Comparison of ENCODE assay signal across 22 cellular contexts in the genomic region with DNA sequence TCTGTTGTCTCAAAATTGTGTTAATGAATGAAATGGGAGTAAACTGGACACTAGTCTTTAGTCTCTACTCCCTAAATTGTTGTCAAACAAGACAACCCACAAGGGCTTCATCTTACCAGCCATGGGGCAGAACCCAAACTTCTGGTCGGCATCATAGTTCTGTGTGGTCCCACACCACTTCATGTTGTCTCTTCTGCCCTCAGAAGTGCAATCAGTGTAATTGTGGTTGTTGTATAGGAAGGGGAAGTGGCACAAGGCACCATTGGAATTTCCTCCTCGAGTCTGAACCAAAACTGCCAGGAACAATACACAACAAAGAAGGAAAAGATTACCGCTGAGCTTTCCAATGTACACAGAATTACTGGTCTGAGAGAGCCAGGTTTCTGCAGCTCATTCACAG. TPM values are rescaled to one million over a fixed set of nuclear protein-coding genes. Genes with fewer than 3 reads are reported as not detected.
DNase-seq lines count a peak whose midpoint lies in the region; ATAC-seq and TF ChIP-seq lines count a peak whose summit lies in the region.
"Had no signal": no experiment of that assay in that cellular context is flagged by ENCODE, and none has a peak within 500 bp of the region (broad histone marks: within the 10 kb centered on the region; RNA-seq: fewer than 3 reads in every experiment).

No MANE protein-coding gene starts in this region.

- ATAC-seq in SK-N-SH treated with all-trans-retinoic acid at 6 μM for 48 hours: no peak
- ATAC-seq in CD8-positive, alpha-beta T cell: no peak
- ATAC-seq in HG03280 (IDR thresholded peaks at IDR 0.05; ENCODE audit: unreplicated experiment): no peak
- ATAC-seq: activated CD4-positive, CD25-positive, alpha-beta regulatory T cell treated with anti-CD3 and anti-CD28 coated beads, Interleukin-2, amount 50 U/mL, for 24 hours; activated CD8-positive, alpha-beta T cell treated with anti-CD3 and anti-CD28 coated beads for 36 hours; stimulated activated naive CD8-positive, alpha-beta T cell treated with anti-CD3 and anti-CD28 coated beads, Interleukin-15, Interleukin-2, amounts not matched to agents 100 U/mL and 50 U/mL, for 24 hours; upper lobe of right lung had no signal

- no peak overlapping the region for H2AK5ac ChIP-seq in mesenchymal stem cell (ENCODE audit: low read length, severe bottlenecking)

- H4K91ac ChIP-seq in mesenchymal stem cell (ENCODE audit: low read length): no peak overlapping the region

- TF ChIP-seq CTCF in SK-N-SH (IDR thresholded peaks at IDR 0.05) (no peak), endothelial cell (IDR thresholded peaks at IDR 0.05; ENCODE audit: unreplicated experiment) (no peak), tibial nerve (IDR thresholded peaks at IDR 0.05) (no peak)
- no peak for TF ChIP-seq CTCF in CD8-positive, alpha-beta T cell (IDR thresholded peaks at IDR 0.05)

- no peak overlapping the region for H2BK5ac ChIP-seq in mesenchymal stem cell (ENCODE audit: low read depth, low read length, poor library complexity, severe bottlenecking)

- no peak overlapping the region for H3K4ac ChIP-seq in mesenchymal stem cell (ENCODE audit: low read depth in 1 of 2, low read length in 2 of 2)

- H3K27ac ChIP-seq in SK-N-SH (ENCODE audit: low read depth in 2 of 2, low read length in 1 of 2) (peak overlapping the region in 1 of 2 experiments; percentile 88; a peak in 2 of 4 replicates), mesenchymal stem cell (ENCODE audit: low read length, poor library complexity, severe bottlenecking) (peak overlapping the region; percentile 63), tibial nerve (no peak overlapping the region)
- no peak overlapping the region for H3K27ac ChIP-seq in CD8-positive, alpha-beta T cell (ENCODE audit: low read depth, low read length)
- H3K27ac ChIP-seq: 22Rv1, upper lobe of right lung had no signal

- H3K9me3 ChIP-seq in SK-N-SH (no peaks in the 10 kb centered on the region), mesenchymal stem cell (ENCODE audit: control insufficient read depth, low read length) (no peaks in the 10 kb centered on the region), tibial nerve (no peaks in the 10 kb centered on the region)
- no peaks in the 10 kb centered on the region for H3K9me3 ChIP-seq in CD8-positive, alpha-beta T cell (ENCODE audit: low read length)
- H3K9me3 ChIP-seq: upper lobe of right lung had no signal

- peak overlapping the region in 1 of 2 experiments; percentile 28 for H3K14ac ChIP-seq in mesenchymal stem cell (ENCODE audit: low read length in 2 of 2)

- TF ChIP-seq POLR2A in tibial nerve (IDR thresholded peaks at IDR 0.05): no peak

- H3K79me2 ChIP-seq in SK-N-SH (ENCODE audit: insufficient read depth): peaks cover 89% of the 10 kb centered on the region

- H3K4me1 ChIP-seq in SK-N-SH (ENCODE audit: control insufficient read depth in 1 of 2, insufficient read depth in 2 of 2, low read depth in 1 of 2, low read length in 1 of 2) (peaks cover 0 to 25% of the 10 kb centered on the region in 2 experiments; a peak in 1 of 4 replicates), mesenchymal stem cell (ENCODE audit: control insufficient read depth, insufficient read depth, low read depth, low read length) (peaks cover 18% of the 10 kb centered on the region), tibial nerve (no peaks in the 10 kb centered on the region)
- H3K4me1 ChIP-seq in CD8-positive, alpha-beta T cell (ENCODE audit: insufficient read depth, low read length): no peaks in the 10 kb centered on the region
- H3K4me1 ChIP-seq: upper lobe of right lung had no signal

- H3K36me3 Mint-ChIP-seq in endothelial cell (ENCODE audit: low read depth, unreplicated experiment): peaks cover 59% of the 10 kb centered on the region
- no peaks in the 10 kb centered on the region for H3K36me3 Mint-ChIP-seq in CD8-positive, alpha-beta T cell

- H3K27me3 Mint-ChIP-seq in endothelial cell (ENCODE audit: unreplicated experiment): peaks cover 5% of the 10 kb centered on the region
- peaks cover 40% of the 10 kb centered on the region for H3K27me3 Mint-ChIP-seq in CD8-positive, alpha-beta T cell (ENCODE audit: low read depth)

- H3K79me1 ChIP-seq in mesenchymal stem cell (replicated peaks; ENCODE audit: low read length, poor library complexity, severe bottlenecking): peaks cover 1% of the 10 kb centered on the region

- intact Hi-C loops in CD8-positive, alpha-beta T cell (cut with DNase I, micrococcal nuclease): no loop called here

- peak overlapping the region; percentile 76 for H3K27ac Mint-ChIP-seq in endothelial cell (ENCODE audit: unreplicated experiment)
- H3K27ac Mint-ChIP-seq in CD8-positive, alpha-beta T cell: no peak overlapping the region
- H3K27ac Mint-ChIP-seq: activated CD8-positive, alpha-beta T cell treated with anti-CD3 and anti-CD28 coated beads for 36 hours had no signal

- H4K20me1 ChIP-seq in SK-N-SH (ENCODE audit: insufficient read depth): peaks cover 76% of the 10 kb centered on the region

- H3K4me3 Mint-ChIP-seq in endothelial cell (ENCODE audit: unreplicated experiment): peak overlapping the region; percentile 58
- H3K4me3 Mint-ChIP-seq in CD8-positive, alpha-beta T cell: no peak overlapping the region
- H3K4me3 Mint-ChIP-seq: activated CD8-positive, alpha-beta T cell treated with anti-CD3 and anti-CD28 coated beads for 36 hours; central memory CD8-positive, alpha-beta T cell had no signal

- no peak overlapping the region for H3K23ac ChIP-seq in mesenchymal stem cell (ENCODE audit: low read length in 2 of 2)

- H2AFZ ChIP-seq in SK-N-SH (ENCODE audit: low read depth) (no peak overlapping the region), mesenchymal stem cell (ENCODE audit: low read depth, low read length) (no peak overlapping the region)

- H2BK12ac ChIP-seq in mesenchymal stem cell (ENCODE audit: low read length in 2 of 2): no peak overlapping the region

- DNase-seq in SK-N-SH (no peak), endothelial cell (ENCODE audit: low spot score) (peak; percentile 14), mesenchymal stem cell (no peak), tibial nerve (ENCODE audit: low spot score in 2 of 2) (no peak), NCI-H748 (lab: John Stamatoyannopoulos, UW; ENCODE audit: unreplicated experiment) (no peak)
- DNase-seq in CD8-positive, alpha-beta T cell: no peak
- DNase-seq: activated CD8-positive, alpha-beta T cell treated with anti-CD3 and anti-CD28 coated beads for 36 hours; activated gamma-delta T cell treated with Interleukin-2 at 50 U/mL for 16 hours; effector CD8-positive, alpha-beta T cell; hippocampal formation; NCI-H146; NCI-H2171; NCI-H526; occipital lobe; stimulated activated naive CD8-positive, alpha-beta T cell treated with anti-CD3 and anti-CD28 coated beads, Interleukin-15, Interleukin-2, amounts not matched to agents 100 U/mL and 50 U/mL, for 24 hours; upper lobe of right lung had no signal

- no peak overlapping the region for H2BK15ac ChIP-seq in mesenchymal stem cell (ENCODE audit: low read depth, poor library complexity, severe bottlenecking)

- H3K9ac ChIP-seq in SK-N-SH (no peak overlapping the region), mesenchymal stem cell (ENCODE audit: low read length) (peak overlapping the region; percentile 83)

- no peak overlapping the region for H3K4me3 ChIP-seq in SK-N-SH (ENCODE audit: low read depth in 2 of 2, low read length in 1 of 2)
- H3K4me3 ChIP-seq in mesenchymal stem cell (ENCODE audit: insufficient read depth in 1 of 2, low read depth in 1 of 2, low read length in 2 of 2): peak overlapping the region in 1 of 2 experiments; percentile 47
- no peak overlapping the region for H3K4me3 ChIP-seq in tibial nerve
- H3K4me3 ChIP-seq in CD8-positive, alpha-beta T cell (ENCODE audit: low read depth, low read length): no peak overlapping the region
- H3K4me3 ChIP-seq: lung, upper lobe of right lung had no signal

- TF ChIP-seq RAD21 in SK-N-SH (IDR thresholded peaks at IDR 0.05; ENCODE audit: low read length): no peak

- H3F3A ChIP-seq in SK-N-SH (replicated peaks; ENCODE audit: insufficient read depth): peaks cover 91% of the 10 kb centered on the region

- 83% methylated on average over 3 of the region's 3 CpGs for WGBS in SK-N-SH (ENCODE audit: low lambda C conversion rate)
- WGBS in mesenchymal stem cell: 100% methylated on average over 1 of the region's 3 CpGs
- 44 to 52% methylated on average over 3 of the region's 3 CpGs for WGBS in tibial nerve, 2 donors

- H4K8ac ChIP-seq in mesenchymal stem cell (ENCODE audit: low read length): no peak overlapping the region

- H3K4me1 Mint-ChIP-seq in endothelial cell (ENCODE audit: unreplicated experiment): peaks cover 21% of the 10 kb centered on the region
- no peaks in the 10 kb centered on the region for H3K4me1 Mint-ChIP-seq in CD8-positive, alpha-beta T cell (ENCODE audit: low read depth)
- H3K4me1 Mint-ChIP-seq: central memory CD8-positive, alpha-beta T cell had no signal

- no peak overlapping the region for H2BK120ac ChIP-seq in mesenchymal stem cell (ENCODE audit: low read depth, low read length)

- H3K27me3 ChIP-seq in SK-N-SH (ENCODE audit: insufficient read depth) (no peaks in the 10 kb centered on the region), mesenchymal stem cell (ENCODE audit: control insufficient read depth in 1 of 2, insufficient read depth in 1 of 2, low read length in 2 of 2) (no peaks in the 10 kb centered on the region), tibial nerve (no peaks in the 10 kb centered on the region)
- H3K27me3 ChIP-seq in CD8-positive, alpha-beta T cell (ENCODE audit: insufficient read depth, low read length): no peaks in the 10 kb centered on the region
- H3K27me3 ChIP-seq: upper lobe of right lung had no signal

- H3K9me3 Mint-ChIP-seq in endothelial cell (ENCODE audit: unreplicated experiment): no peaks in the 10 kb centered on the region
- no peaks in the 10 kb centered on the region for H3K9me3 Mint-ChIP-seq in CD8-positive, alpha-beta T cell
- H3K9me3 Mint-ChIP-seq: activated CD8-positive, alpha-beta T cell treated with anti-CD3 and anti-CD28 coated beads for 36 hours; central memory CD8-positive, alpha-beta T cell had no signal

- TF ChIP-seq EP300 in SK-N-SH (IDR thresholded peaks at IDR 0.05; ENCODE audit: borderline replicate concordance in 1 of 2, low read depth in 1 of 2, low read length in 1 of 2) (no peak), tibial nerve (IDR thresholded peaks at IDR 0.05) (no peak)

- no peak overlapping the region for H3K18ac ChIP-seq in mesenchymal stem cell (ENCODE audit: low read depth in 1 of 2, low read length in 2 of 2)

- CTCF ChIA-PET in SK-N-SH (lab: Yijun Ruan, JAX): interaction anchor here (0.9 kb wide), 1 partner anchor 12 kb away, joined by 4 read pairs; no protein-coding TSS in a partner anchor
- CTCF ChIA-PET in CD8-positive, alpha-beta T cell (lab: Charles Lee): no interaction called here

- POLR2A ChIA-PET in SK-N-SH (lab: Yijun Ruan, JAX): interaction anchor here (0.7 kb wide), 1 partner anchor 1709 kb away, joined by 3 read pairs; no protein-coding TSS in a partner anchor
- POLR2A ChIA-PET in CD8-positive, alpha-beta T cell (lab: Charles Lee): no interaction called here

- H3K9me2 ChIP-seq in SK-N-SH: no peaks in the 10 kb centered on the region

- H3K4me2 ChIP-seq in SK-N-SH: peak overlapping the region; percentile 49; the same call in 1 of the 2 replicates
- H3K4me2 ChIP-seq in mesenchymal stem cell (ENCODE audit: low read length, poor library complexity, severe bottlenecking): no peak overlapping the region

- H3K36me3 ChIP-seq in SK-N-SH (replicated peaks in 1 of 2; ENCODE audit: control insufficient read depth in 1 of 2, insufficient read depth in 2 of 2, low read length in 1 of 2) (peaks cover 74 to 87% of the 10 kb centered on the region in 2 experiments), mesenchymal stem cell (ENCODE audit: control insufficient read depth in 1 of 2, insufficient read depth in 2 of 2, low read depth in 1 of 2, low read length in 2 of 2) (peaks cover 40 to 97% of the 10 kb centered on the region in 2 experiments), tibial nerve (peaks cover 0 to 95% (median 4%) of the 10 kb centered on the region in 3 donors)
- no peaks in the 10 kb centered on the region for H3K36me3 ChIP-seq in CD8-positive, alpha-beta T cell (ENCODE audit: insufficient read depth, low read length)

RNA-seq across cellular contexts. Expression of gene FN1, which starts 12.6 kb away (rescaled TPM):
- 1,637 and 1,671 TPM in 2 replicates for polyA plus RNA-seq in SK-N-SH (2012; rRNA removed)
- 978 and 1,254 TPM in 2 replicates for polyA plus RNA-seq in SK-N-SH (2012; cell fraction: cytosol; rRNA removed)
- 2,323 and 4,066 TPM in 2 replicates for polyA plus RNA-seq in SK-N-SH (2012; cell fraction: nucleus; rRNA removed)
- 1,159 TPM for total RNA-seq in endothelial cell (ENCODE audit: unreplicated experiment)
- polyA plus RNA-seq in mesenchymal stem cell (2013, experiment 1 of 2): 1,493 TPM
- 1,327 TPM for polyA plus RNA-seq in mesenchymal stem cell (2013, experiment 2 of 2)
- 100 to 1,000 TPM; 272 to 709 (median 375) TPM for total RNA-seq in tibial nerve
- not detected for total RNA-seq in CD8-positive, alpha-beta T cell

Comparison
In these comparisons a context has a peak if more than half of its experiments do, and no peak if none do; other contexts are left out.
1. RNA of gene FN1, which starts 12.6 kb away (total RNA-seq): 1,159 TPM in endothelial cell (single experiment) and 272 to 709 TPM in tibial nerve; not detected in CD8-positive, alpha-beta T cell; every median in the first group is over 100 times any median in the second.